Comparison of ENCODE assay signal across 1 cellular context in the genomic region with DNA sequence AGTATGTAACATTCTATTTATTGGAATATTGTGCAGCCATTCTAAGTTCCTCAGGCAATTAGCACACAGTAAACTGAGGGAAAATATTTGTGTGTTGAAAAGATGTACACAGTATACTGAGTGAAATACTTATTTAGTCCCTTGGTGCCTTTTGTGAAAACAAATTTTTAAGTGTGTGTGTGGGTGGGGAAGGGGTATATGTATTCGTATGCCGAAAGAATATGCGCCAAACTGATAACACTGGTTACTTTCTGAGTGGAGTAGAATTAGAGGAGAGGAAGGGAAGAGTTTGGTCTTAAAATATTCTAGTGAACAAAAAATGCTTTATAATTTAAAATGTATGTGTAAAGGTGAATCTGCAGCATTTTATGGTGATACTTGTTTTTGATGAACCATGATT.
TF ChIP-seq lines count a peak whose summit lies in the region.

No MANE protein-coding gene starts in this region.

TF ChIP-seq in HepG2, 621 proteins besides CTCF, POLR2A, EP300 and RAD21:
- TF ChIP-seq ZSCAN31 (CRISPR knock-in tag; IDR thresholded peaks at IDR 0.05; ENCODE audit: low read depth): no peak
- no peak for TF ChIP-seq SAFB2 (CRISPR knock-in tag; IDR thresholded peaks at IDR 0.05; ENCODE audit: borderline replicate concordance, low read depth)
- no peak for TF ChIP-seq ZNF674 (CRISPR knock-in tag; IDR thresholded peaks at IDR 0.05; ENCODE audit: low read depth)
- no peak for TF ChIP-seq PCBP2 (optimal IDR thresholded peaks at IDR 0.05; ENCODE audit: low read depth, low read length, poor library complexity, severe bottlenecking)
- no peak for TF ChIP-seq HOXA7 (CRISPR knock-in tag; IDR thresholded peaks at IDR 0.05)
- TF ChIP-seq, protein P1, sequence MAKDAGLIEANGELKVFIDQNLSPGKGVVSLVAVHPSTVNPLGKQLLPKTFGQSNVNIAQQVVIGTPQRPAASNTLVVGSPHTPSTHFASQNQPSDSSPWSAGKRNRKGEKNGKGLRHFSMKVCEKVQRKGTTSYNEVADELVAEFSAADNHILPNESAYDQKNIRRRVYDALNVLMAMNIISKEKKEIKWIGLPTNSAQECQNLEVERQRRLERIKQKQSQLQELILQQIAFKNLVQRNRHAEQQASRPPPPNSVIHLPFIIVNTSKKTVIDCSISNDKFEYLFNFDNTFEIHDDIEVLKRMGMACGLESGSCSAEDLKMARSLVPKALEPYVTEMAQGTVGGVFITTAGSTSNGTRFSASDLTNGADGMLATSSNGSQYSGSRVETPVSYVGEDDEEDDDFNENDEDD (CRISPR knock-in tag; IDR thresholded peaks at IDR 0.05; ENCODE audit: borderline replicate concordance): no peak
- no peak for TF ChIP-seq RFX3 (CRISPR knock-in tag; IDR thresholded peaks at IDR 0.05)
- TF ChIP-seq FOXM1 (CRISPR knock-in tag; IDR thresholded peaks at IDR 0.05): no peak
- TF ChIP-seq ZBTB3 (CRISPR knock-in tag; IDR thresholded peaks at IDR 0.05; ENCODE audit: borderline replicate concordance, low read depth): no peak
- no peak for TF ChIP-seq ZNF816 (CRISPR knock-in tag; IDR thresholded peaks at IDR 0.05; ENCODE audit: borderline replicate concordance)
- no peak for TF ChIP-seq ZBTB7B (CRISPR knock-in tag; IDR thresholded peaks at IDR 0.05)
- TF ChIP-seq, protein P2, sequence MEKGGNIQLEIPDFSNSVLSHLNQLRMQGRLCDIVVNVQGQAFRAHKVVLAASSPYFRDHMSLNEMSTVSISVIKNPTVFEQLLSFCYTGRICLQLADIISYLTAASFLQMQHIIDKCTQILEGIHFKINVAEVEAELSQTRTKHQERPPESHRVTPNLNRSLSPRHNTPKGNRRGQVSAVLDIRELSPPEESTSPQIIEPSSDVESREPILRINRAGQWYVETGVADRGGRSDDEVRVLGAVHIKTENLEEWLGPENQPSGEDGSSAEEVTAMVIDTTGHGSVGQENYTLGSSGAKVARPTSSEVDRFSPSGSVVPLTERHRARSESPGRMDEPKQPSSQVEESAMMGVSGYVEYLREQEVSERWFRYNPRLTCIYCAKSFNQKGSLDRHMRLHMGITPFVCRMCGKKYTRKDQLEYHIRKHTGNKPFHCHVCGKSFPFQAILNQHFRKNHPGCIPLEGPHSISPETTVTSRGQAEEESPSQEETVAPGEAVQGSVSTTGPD (CRISPR knock-in tag; IDR thresholded peaks at IDR 0.05): no peak
- no peak for TF ChIP-seq PAWR (CRISPR knock-in tag; IDR thresholded peaks at IDR 0.05; ENCODE audit: borderline replicate concordance)
- TF ChIP-seq, protein P3, sequence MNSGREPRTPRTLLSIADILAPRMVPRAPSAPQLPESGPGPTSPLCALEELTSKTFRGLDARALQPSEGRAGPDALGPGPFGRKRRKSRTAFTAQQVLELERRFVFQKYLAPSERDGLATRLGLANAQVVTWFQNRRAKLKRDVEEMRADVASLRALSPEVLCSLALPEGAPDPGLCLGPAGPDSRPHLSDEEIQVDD (CRISPR knock-in tag; IDR thresholded peaks at IDR 0.05; ENCODE audit: borderline replicate concordance): no peak
- TF ChIP-seq ZNF737 (CRISPR knock-in tag; IDR thresholded peaks at IDR 0.05; ENCODE audit: borderline replicate concordance): no peak
- TF ChIP-seq, protein P4, sequence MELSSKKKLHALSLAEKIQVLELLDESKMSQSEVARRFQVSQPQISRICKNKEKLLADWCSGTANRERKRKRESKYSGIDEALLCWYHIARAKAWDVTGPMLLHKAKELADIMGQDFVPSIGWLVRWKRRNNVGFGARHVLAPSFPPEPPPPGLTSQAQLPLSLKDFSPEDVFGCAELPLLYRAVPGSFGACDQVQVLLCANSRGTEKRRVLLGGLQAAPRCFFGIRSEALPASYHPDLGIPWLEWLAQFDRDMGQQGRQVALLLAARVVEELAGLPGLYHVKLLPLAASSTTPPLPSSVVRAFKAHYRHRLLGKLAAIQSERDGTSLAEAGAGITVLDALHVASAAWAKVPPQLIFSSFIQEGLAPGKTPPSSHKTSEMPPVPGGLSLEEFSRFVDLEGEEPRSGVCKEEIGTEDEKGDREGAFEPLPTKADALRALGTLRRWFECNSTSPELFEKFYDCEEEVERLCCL (CRISPR knock-in tag; IDR thresholded peaks at IDR 0.05; ENCODE audit: borderline replicate concordance): no peak
- TF ChIP-seq, protein P5, sequence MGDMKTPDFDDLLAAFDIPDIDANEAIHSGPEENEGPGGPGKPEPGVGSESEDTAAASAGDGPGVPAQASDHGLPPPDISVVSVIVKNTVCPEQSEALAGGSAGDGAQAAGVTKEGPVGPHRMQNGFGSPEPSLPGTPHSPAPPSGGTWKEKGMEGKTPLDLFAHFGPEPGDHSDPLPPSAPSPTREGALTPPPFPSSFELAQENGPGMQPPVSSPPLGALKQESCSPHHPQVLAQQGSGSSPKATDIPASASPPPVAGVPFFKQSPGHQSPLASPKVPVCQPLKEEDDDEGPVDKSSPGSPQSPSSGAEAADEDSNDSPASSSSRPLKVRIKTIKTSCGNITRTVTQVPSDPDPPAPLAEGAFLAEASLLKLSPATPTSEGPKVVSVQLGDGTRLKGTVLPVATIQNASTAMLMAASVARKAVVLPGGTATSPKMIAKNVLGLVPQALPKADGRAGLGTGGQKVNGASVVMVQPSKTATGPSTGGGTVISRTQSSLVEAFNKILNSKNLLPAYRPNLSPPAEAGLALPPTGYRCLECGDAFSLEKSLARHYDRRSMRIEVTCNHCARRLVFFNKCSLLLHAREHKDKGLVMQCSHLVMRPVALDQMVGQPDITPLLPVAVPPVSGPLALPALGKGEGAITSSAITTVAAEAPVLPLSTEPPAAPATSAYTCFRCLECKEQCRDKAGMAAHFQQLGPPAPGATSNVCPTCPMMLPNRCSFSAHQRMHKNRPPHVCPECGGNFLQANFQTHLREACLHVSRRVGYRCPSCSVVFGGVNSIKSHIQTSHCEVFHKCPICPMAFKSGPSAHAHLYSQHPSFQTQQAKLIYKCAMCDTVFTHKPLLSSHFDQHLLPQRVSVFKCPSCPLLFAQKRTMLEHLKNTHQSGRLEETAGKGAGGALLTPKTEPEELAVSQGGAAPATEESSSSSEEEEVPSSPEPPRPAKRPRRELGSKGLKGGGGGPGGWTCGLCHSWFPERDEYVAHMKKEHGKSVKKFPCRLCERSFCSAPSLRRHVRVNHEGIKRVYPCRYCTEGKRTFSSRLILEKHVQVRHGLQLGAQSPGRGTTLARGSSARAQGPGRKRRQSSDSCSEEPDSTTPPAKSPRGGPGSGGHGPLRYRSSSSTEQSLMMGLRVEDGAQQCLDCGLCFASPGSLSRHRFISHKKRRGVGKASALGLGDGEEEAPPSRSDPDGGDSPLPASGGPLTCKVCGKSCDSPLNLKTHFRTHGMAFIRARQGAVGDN (CRISPR knock-in tag; IDR thresholded peaks at IDR 0.05): no peak
